Comparison of ENCODE assay signal across 22 cellular contexts in genomic region chr16:56029026-56029425, GRCh38.
DNase-seq lines count a peak whose midpoint lies in the region; ATAC-seq and TF ChIP-seq lines count a peak whose summit lies in the region.
"Had no signal": no experiment of that assay in that cellular context is flagged by ENCODE, and none has a peak within 500 bp of the region (broad histone marks: within the 10 kb centered on the region; RNA-seq: fewer than 3 reads in every experiment).

No MANE protein-coding gene starts in this region.

- no peak overlapping the region for H3K4me3 Mint-ChIP-seq in neural progenitor cell
- H3K4me3 Mint-ChIP-seq: B cell; CD4-positive, CD25-positive, alpha-beta regulatory T cell had no signal

- H3K27me3 Mint-ChIP-seq in neural progenitor cell (ENCODE audit: insufficient read depth, low read depth): no peaks in the 10 kb centered on the region

- H3F3A ChIP-seq in neural progenitor cell (ENCODE audit: low read depth): no peaks in the 10 kb centered on the region

- no peak overlapping the region for H3K9ac ChIP-seq in neural progenitor cell

- H3K4me3 ChIP-seq in WERI-Rb-1 (ENCODE audit: low read depth, low read length): no peak overlapping the region
- no peak overlapping the region for H3K4me3 ChIP-seq in neural progenitor cell
- H3K4me3 ChIP-seq: HAP-1 had no signal

- no peaks in the 10 kb centered on the region for H3K4me1 ChIP-seq in neural progenitor cell
- H3K4me1 ChIP-seq: HAP-1 had no signal

- no peaks in the 10 kb centered on the region for H3K27me3 ChIP-seq in WERI-Rb-1 (ENCODE audit: insufficient read depth, low read depth, severe bottlenecking)
- no peaks in the 10 kb centered on the region for H3K27me3 ChIP-seq in neural progenitor cell

- no peaks in the 10 kb centered on the region for H3K9me3 ChIP-seq in WERI-Rb-1 (ENCODE audit: severe bottlenecking)
- H3K9me3 ChIP-seq in neural progenitor cell (ENCODE audit: low read depth): no peaks in the 10 kb centered on the region
- H3K9me3 ChIP-seq: HAP-1 had no signal

- ATAC-seq in HG02588 (IDR thresholded peaks at IDR 0.05; ENCODE audit: unreplicated experiment): no peak
- ATAC-seq: SK-N-SH treated with all-trans-retinoic acid at 6 μM for 48 hours had no signal

- H3K36me3 Mint-ChIP-seq in neural progenitor cell: no peaks in the 10 kb centered on the region
- H3K36me3 Mint-ChIP-seq: CD4-positive, CD25-positive, alpha-beta regulatory T cell had no signal

- no peak overlapping the region for H3K4me2 ChIP-seq in neural progenitor cell

- TF ChIP-seq CTCF in WERI-Rb-1 (IDR thresholded peaks at IDR 0.05; ENCODE audit: low read depth, low read length) (0 out of 2 replicates have a peak, but pooled peaks have one; percentile 8), neural progenitor cell (IDR thresholded peaks at IDR 0.05) (peak; percentile 23)

- no peak overlapping the region for H3K27ac Mint-ChIP-seq in neural progenitor cell
- H3K27ac Mint-ChIP-seq: B cell; CD4-positive, CD25-positive, alpha-beta regulatory T cell had no signal

- H2AFZ ChIP-seq in neural progenitor cell (replicated peaks): no peak overlapping the region

- no peaks in the 10 kb centered on the region for H3K79me2 ChIP-seq in neural progenitor cell (ENCODE audit: low read depth)

- DNase-seq in DMS53 (lab: John Stamatoyannopoulos, UW) (peak; percentile 28), DMS53 treated with DMSO at 0.1 percent for 48 hours (lab: John Stamatoyannopoulos, UW; ENCODE audit: unreplicated experiment) (no peak), WERI-Rb-1 (no peak), hepatic stellate cell (ENCODE audit: low spot score) (peak; percentile 2), neural progenitor cell (ENCODE audit: low spot score) (no peak), hypothalamus (lab: John Stamatoyannopoulos, UW) (no peak), foreskin melanocyte (no peak)
- DNase-seq: 8988T; CD4-positive, CD25-positive, alpha-beta regulatory T cell; DMS79 treated with DMSO at 0.1 percent for 48 hours; IMR-90; NCI-H1417 treated with DMSO at 0.1 percent for 48 hours; NCI-H187 treated with DMSO at 0.1 percent for 48 hours; NCI-H2171 treated with DMSO at 0.1 percent for 48 hours; NCI-H748 treated with DMSO at 0.1 percent for 48 hours; RPMI8226; SIG-M5 had no signal

- H3K4me1 Mint-ChIP-seq in neural progenitor cell: no peaks in the 10 kb centered on the region
- H3K4me1 Mint-ChIP-seq: B cell; CD4-positive, CD25-positive, alpha-beta regulatory T cell had no signal

- H3K36me3 ChIP-seq in WERI-Rb-1 (no peaks in the 10 kb centered on the region), neural progenitor cell (no peaks in the 10 kb centered on the region)
- H3K36me3 ChIP-seq: HAP-1 had no signal

- H4K20me1 ChIP-seq in neural progenitor cell (ENCODE audit: low read depth): no peaks in the 10 kb centered on the region

- no peaks in the 10 kb centered on the region for H3K9me3 Mint-ChIP-seq in neural progenitor cell

- H3K27ac ChIP-seq in WERI-Rb-1 (no peak overlapping the region), neural progenitor cell (no peak overlapping the region)
- H3K27ac ChIP-seq: HL-60 had no signal

Comparison
In these comparisons a context has a peak if more than half of its experiments do, and no peak if none do; other contexts are left out.
1. DNase-seq: peak in DMS53 (single experiment) and hepatic stellate cell (single experiment); none in DMS53 treated with DMSO at 0.1 percent for 48 hours (single experiment), WERI-Rb-1 (single experiment), neural progenitor cell (single experiment), hypothalamus (0 of 51) and foreskin melanocyte (single experiment).